ENCODE assay signal across 1 cellular context in genomic region chr1:26191739-26192138, GRCh38.
TF ChIP-seq lines count a peak whose summit lies in the region.

No MANE protein-coding gene starts in this region.

TF ChIP-seq in K562, 482 proteins besides CTCF, POLR2A, EP300 and RAD21:
- no peak for TF ChIP-seq ELF1 (tag; IDR thresholded peaks at IDR 0.05)
- no peak for TF ChIP-seq ZNF23 (CRISPR knock-in tag; IDR thresholded peaks at IDR 0.05)
- TF ChIP-seq ZNF175 (CRISPR knock-in tag; IDR thresholded peaks at IDR 0.05; ENCODE audit: low read depth) = no peak
- TF ChIP-seq ZNF699 (CRISPR knock-in tag; IDR thresholded peaks at IDR 0.05; ENCODE audit: insufficient replicate concordance) = no peak
- TF ChIP-seq DACH1 (IDR thresholded peaks at IDR 0.05; ENCODE audit: partially characterized antibody) = no peak
- no peak for TF ChIP-seq C11orf30 (IDR thresholded peaks at IDR 0.05; ENCODE audit: low read depth)
- no peak for TF ChIP-seq BDP1 (IDR thresholded peaks at IDR 0.05; ENCODE audit: insufficient read depth, insufficient read length)
- TF ChIP-seq ZNF584 (CRISPR knock-in tag; IDR thresholded peaks at IDR 0.05; ENCODE audit: low read depth) = no peak
- no peak for TF ChIP-seq POLR2B (IDR thresholded peaks at IDR 0.05; ENCODE audit: low read depth, partially characterized antibody)
- TF ChIP-seq PHB2 (IDR thresholded peaks at IDR 0.05; ENCODE audit: low read depth) = no peak
- no peak for TF ChIP-seq CBX1 (IDR thresholded peaks at IDR 0.05; ENCODE audit: low read depth)
- TF ChIP-seq POU5F1 (IDR thresholded peaks at IDR 0.05; ENCODE audit: borderline replicate concordance, low read depth, low read length, partially characterized antibody) = no peak
- TF ChIP-seq TAF1 (IDR thresholded peaks at IDR 0.05; ENCODE audit: control insufficient read depth, extremely low read depth, insufficient read depth, low read length, severe bottlenecking) = no peak
- TF ChIP-seq ZBTB33 (CRISPR knock-in tag; IDR thresholded peaks at IDR 0.05) = no peak
- no peak for TF ChIP-seq ELK3 (CRISPR knock-in tag; IDR thresholded peaks at IDR 0.05)
- TF ChIP-seq ARID3B (CRISPR knock-in tag; IDR thresholded peaks at IDR 0.05; ENCODE audit: borderline replicate concordance) = no peak
- no peak for TF ChIP-seq PHTF2 (CRISPR knock-in tag; IDR thresholded peaks at IDR 0.05)
- no peak for TF ChIP-seq ZFX (CRISPR knock-in tag; IDR thresholded peaks at IDR 0.05)
- no peak for TF ChIP-seq PML (IDR thresholded peaks at IDR 0.05; ENCODE audit: low read length)
